ENCODE assay signal across 8 cellular contexts in genomic region chr1:199089393-199090122, GRCh38.
DNase-seq lines count a peak whose midpoint lies in the region; ATAC-seq and TF ChIP-seq lines count a peak whose summit lies in the region.

No MANE protein-coding gene starts in this region.

- H3K36me3 Mint-ChIP-seq in neural progenitor cell: no peaks in the 10 kb centered on the region

- H3K4me3 ChIP-seq in skeletal muscle cell (ENCODE audit: low read depth, low read length): no peak overlapping the region
- no peak overlapping the region for H3K4me3 ChIP-seq in neural progenitor cell

- peak; percentile 83 for DNase-seq in NOMO-1 treated with DMSO at 0.1 percent for 48 hours (lab: John Stamatoyannopoulos, UW; ENCODE audit: unreplicated experiment)
- peak; percentile 18 for DNase-seq in skeletal muscle cell (ENCODE audit: low read depth)
- DNase-seq in D341Med (ENCODE audit: low spot score): no peak
- DNase-seq in neural progenitor cell (ENCODE audit: low spot score): no peak
- DNase-seq in DMS 273 (lab: John Stamatoyannopoulos, UW; ENCODE audit: unreplicated experiment): no peak
- no peak for DNase-seq in NCI-H446 treated with DMSO at 0.1 percent for 48 hours (lab: John Stamatoyannopoulos, UW)

- H4K20me1 ChIP-seq in neural progenitor cell (ENCODE audit: low read depth): no peaks in the 10 kb centered on the region

- no peak overlapping the region for H3K4me3 Mint-ChIP-seq in neural progenitor cell

- H3K36me3 ChIP-seq in neural progenitor cell: no peaks in the 10 kb centered on the region

- no peaks in the 10 kb centered on the region for H3F3A ChIP-seq in neural progenitor cell (ENCODE audit: low read depth)

- H3K27me3 ChIP-seq in neural progenitor cell: no peaks in the 10 kb centered on the region

- no peak overlapping the region for H3K27ac ChIP-seq in neural progenitor cell

- peaks cover 2% of the 10 kb centered on the region for H3K27me3 Mint-ChIP-seq in neural progenitor cell (ENCODE audit: insufficient read depth, low read depth)

- no peak overlapping the region for H2AFZ ChIP-seq in neural progenitor cell (replicated peaks)

- H3K9me3 Mint-ChIP-seq in neural progenitor cell: no peaks in the 10 kb centered on the region

- TF ChIP-seq CTCF in neural progenitor cell (IDR thresholded peaks at IDR 0.05): no peak

- no peak overlapping the region for H3K4me2 ChIP-seq in neural progenitor cell

- peak; percentile 93 for ATAC-seq in GM18873 (IDR thresholded peaks at IDR 0.05; ENCODE audit: low FRiP score, unreplicated experiment)
- peak; percentile 85 for ATAC-seq in HG02759 (IDR thresholded peaks at IDR 0.05; ENCODE audit: unreplicated experiment)

- no peak overlapping the region for H3K27ac Mint-ChIP-seq in neural progenitor cell

- H3K9ac ChIP-seq in neural progenitor cell: no peak overlapping the region

- H3K4me1 Mint-ChIP-seq in neural progenitor cell: no peaks in the 10 kb centered on the region

- no peaks in the 10 kb centered on the region for H3K79me2 ChIP-seq in neural progenitor cell (ENCODE audit: low read depth)

- H3K9me3 ChIP-seq in neural progenitor cell (ENCODE audit: low read depth): no peaks in the 10 kb centered on the region

- no peaks in the 10 kb centered on the region for H3K4me1 ChIP-seq in neural progenitor cell

Comparison
In these comparisons a context has a peak if more than half of its experiments do, and no peak if none do; other contexts are left out.
1. DNase-seq: peak in NOMO-1 treated with DMSO at 0.1 percent for 48 hours (single experiment) and skeletal muscle cell (single experiment); none in D341Med (single experiment), neural progenitor cell (single experiment), DMS 273 (single experiment) and NCI-H446 treated with DMSO at 0.1 percent for 48 hours (single experiment).